Comparison of ENCODE assay signal across 13 cellular contexts in genomic region chr13:112782433-112783010, GRCh38.
DNase-seq lines count a peak whose midpoint lies in the region; ATAC-seq and TF ChIP-seq lines count a peak whose summit lies in the region.
"Had no signal": no experiment of that assay in that cellular context is flagged by ENCODE, and none has a peak within 500 bp of the region (broad histone marks: within the 10 kb centered on the region; RNA-seq: fewer than 3 reads in every experiment).

No MANE protein-coding gene starts in this region.

- H3K9ac ChIP-seq in mesenchymal stem cell (ENCODE audit: low read length): peak overlapping the region; percentile 43

- no peak overlapping the region for H3K4ac ChIP-seq in mesenchymal stem cell (ENCODE audit: low read depth in 1 of 2, low read length in 2 of 2)

- H3K36me3 ChIP-seq in mesenchymal stem cell (ENCODE audit: control insufficient read depth in 1 of 2, insufficient read depth in 2 of 2, low read depth in 1 of 2, low read length in 2 of 2) (peaks cover 0 to 18% of the 10 kb centered on the region in 2 experiments), spleen (peaks cover 0 to 27% (median 11%) of the 10 kb centered on the region in 6 donors)
- H3K36me3 ChIP-seq: pancreas had no signal

- no peak for TF ChIP-seq POLR2A in spleen (IDR thresholded peaks at IDR 0.05)

- H3K4me2 ChIP-seq in mesenchymal stem cell (ENCODE audit: low read length, poor library complexity, severe bottlenecking): no peak overlapping the region

- no peak overlapping the region for H2BK15ac ChIP-seq in mesenchymal stem cell (ENCODE audit: low read depth, poor library complexity, severe bottlenecking)

- peak; percentile 23 for ATAC-seq in esophagus mucosa
- ATAC-seq: activated T-cell treated with anti-CD3 and anti-CD28 coated beads, Interleukin-2, amount 50 U/mL, for 4 hours; GM12878; stimulated activated effector memory CD8-positive, alpha-beta T cell treated with anti-CD3 and anti-CD28 coated beads, Interleukin-12 subunit alpha, Interleukin-12 subunit beta, amount 100 ng/mL, for 72 hours had no signal

- no peak overlapping the region for H3K18ac ChIP-seq in mesenchymal stem cell (ENCODE audit: low read depth in 1 of 2, low read length in 2 of 2)

- H3K27ac ChIP-seq in mesenchymal stem cell (ENCODE audit: low read length, poor library complexity, severe bottlenecking) (no peak overlapping the region), spleen (peak overlapping the region in 7 of 8 donors; percentile 22 to 72 (median 59))

- H3K4me1 ChIP-seq in mesenchymal stem cell (ENCODE audit: control insufficient read depth, insufficient read depth, low read depth, low read length): peaks cover 29% of the 10 kb centered on the region
- peaks cover 7 to 51% (median 30%) of the 10 kb centered on the region in 6 donors for H3K4me1 ChIP-seq in spleen
- H3K4me1 ChIP-seq: pancreas had no signal

- H4K91ac ChIP-seq in mesenchymal stem cell (ENCODE audit: low read length): no peak overlapping the region

- H3K4me3 ChIP-seq in mesenchymal stem cell (ENCODE audit: insufficient read depth in 1 of 2, low read depth in 1 of 2, low read length in 2 of 2) (no peak overlapping the region), spleen (no peak overlapping the region)
- H3K4me3 ChIP-seq: GM12878, pancreas had no signal

- intact Hi-C loops in spleen (cut with DNase I; ENCODE audit: low total_unique reads): no loop called here

- H2AK5ac ChIP-seq in mesenchymal stem cell (ENCODE audit: low read length, severe bottlenecking): no peak overlapping the region

- H3K27me3 ChIP-seq in mesenchymal stem cell (ENCODE audit: control insufficient read depth in 1 of 2, insufficient read depth in 1 of 2, low read length in 2 of 2) (no peaks in the 10 kb centered on the region), spleen (replicated peaks in 1 of 7) (no peaks in the 10 kb centered on the region)
- H3K27me3 ChIP-seq: pancreas had no signal

- no peak overlapping the region for H3K23ac ChIP-seq in mesenchymal stem cell (ENCODE audit: low read length in 2 of 2)

- H3K9me3 ChIP-seq in mesenchymal stem cell (ENCODE audit: control insufficient read depth, low read length) (no peaks in the 10 kb centered on the region), spleen (no peaks in the 10 kb centered on the region)
- H3K9me3 ChIP-seq: pancreas had no signal

- DNase-seq in NCI-H1092 treated with DMSO at 0.1 percent for 48 hours (lab: John Stamatoyannopoulos, UW) (peak; percentile 55), mesenchymal stem cell (peak; percentile 17), spleen (no peak), AG20443 (ENCODE audit: low spot score) (no peak), anterior cingulate cortex (lab: John Stamatoyannopoulos, UW) (no peak), glomerular visceral epithelial cell (ENCODE audit: extremely low spot score) (no peak)
- DNase-seq in stimulated activated CD4-positive, alpha-beta T cell treated with anti-CD3 and anti-CD28 coated beads, Interleukin-4, amount 100 ng/mL, for 4 hours: no peak
- DNase-seq: activated CD4-positive, CD25-positive, alpha-beta regulatory T cell; activated T-cell treated with anti-CD3 and anti-CD28 coated beads, Interleukin-2, amount 50 U/mL, for 4 hours had no signal

- peak overlapping the region in 1 of 2 experiments; percentile 50 for H3K14ac ChIP-seq in mesenchymal stem cell (ENCODE audit: low read length in 2 of 2)

- peaks cover 19% of the 10 kb centered on the region for H3K79me1 ChIP-seq in mesenchymal stem cell (replicated peaks; ENCODE audit: low read length, poor library complexity, severe bottlenecking)

- H2AFZ ChIP-seq in mesenchymal stem cell (ENCODE audit: low read depth, low read length): no peak overlapping the region

- WGBS in mesenchymal stem cell: 66% methylated on average over 15 of the region's 15 CpGs
- WGBS in spleen, 5 donors: 70 to 80% (median 72%) methylated on average over 15 of the region's 15 CpGs

- TF ChIP-seq CTCF in spleen (IDR thresholded peaks at IDR 0.05 in 8 of 11, conservative IDR thresholded peaks at IDR 0.05 in 3 of 11): no peak

- peak overlapping the region; percentile 12 for H4K8ac ChIP-seq in mesenchymal stem cell (ENCODE audit: low read length)

- no peak overlapping the region for H2BK5ac ChIP-seq in mesenchymal stem cell (ENCODE audit: low read depth, low read length, poor library complexity, severe bottlenecking)

- peak overlapping the region in 1 of 2 experiments; percentile 64 for H2BK12ac ChIP-seq in mesenchymal stem cell (ENCODE audit: low read length in 2 of 2)

- H2BK120ac ChIP-seq in mesenchymal stem cell (ENCODE audit: low read depth, low read length): no peak overlapping the region

Comparison
In these comparisons a context has a peak if more than half of its experiments do, and no peak if none do; other contexts are left out.
1. DNase-seq: peak in NCI-H1092 treated with DMSO at 0.1 percent for 48 hours (single experiment) and mesenchymal stem cell (single experiment); none in spleen (single experiment), AG20443 (single experiment), anterior cingulate cortex (0 of 58), stimulated activated CD4-positive, alpha-beta T cell treated with anti-CD3 and anti-CD28 coated beads, Interleukin-4, amount 100 ng/mL, for 4 hours (0 of 2) and glomerular visceral epithelial cell (single experiment).